In genomic region chr1:215517441-215517891, GRCh38 we compare ENCODE assay signal across 10 cellular contexts. TPM values are rescaled to one million over a fixed set of nuclear protein-coding genes. Genes with fewer than 3 reads are reported as not detected.
A peak's percentile ranks its signal among the peaks of the same experiment; 100 is the strongest.
DNase-seq lines count a peak whose midpoint lies in the region; ATAC-seq, FAIRE-seq and TF ChIP-seq lines count a peak whose summit lies in the region.
"Had no signal": no experiment of that assay in that cellular context is flagged by ENCODE, and none has a peak within 500 bp of the region (broad histone marks: within the 10 kb centered on the region; RNA-seq: fewer than 3 reads in every experiment).

No MANE protein-coding gene starts in this region.

- peak; percentile 86 for FAIRE-seq in HTR-8/SVneo (lab: Jason Lieb, UNC)

- no peak overlapping the region for H2BK5ac ChIP-seq in neuronal stem cell (ENCODE audit: low read length)

- H3K4ac ChIP-seq in neuronal stem cell (ENCODE audit: low read length) = no peak overlapping the region

- H2BK120ac ChIP-seq in neuronal stem cell (ENCODE audit: low read depth, low read length) = no peak overlapping the region

- no peak overlapping the region for H3K23ac ChIP-seq in neuronal stem cell (ENCODE audit: low read depth, low read length, poor library complexity)

- no peaks in the 10 kb centered on the region for H3K27me3 ChIP-seq in kidney epithelial cell (ENCODE audit: control insufficient read depth, insufficient read depth, low read length)
- no peaks in the 10 kb centered on the region for H3K27me3 ChIP-seq in neuronal stem cell (ENCODE audit: control insufficient read depth in 3 of 3, insufficient read depth in 3 of 3, low read depth in 1 of 3, low read length in 3 of 3)
- H3K27me3 ChIP-seq: upper lobe of right lung had no signal

- H3K4me3 ChIP-seq in WI38 (ENCODE audit: low read depth, low read length) (no peak overlapping the region), kidney epithelial cell (ENCODE audit: low read depth, low read length) (no peak overlapping the region), neuronal stem cell (ENCODE audit: low read length in 2 of 2) (no peak overlapping the region)
- H3K4me3 ChIP-seq: SK-N-MC, upper lobe of right lung had no signal

- H2BK15ac ChIP-seq in neuronal stem cell (ENCODE audit: low read length) = no peak overlapping the region

- no peak overlapping the region for H3K27ac ChIP-seq in neuronal stem cell (replicated peaks; ENCODE audit: low read length)
- H3K27ac ChIP-seq: SK-N-MC, upper lobe of right lung had no signal

- no peak overlapping the region for H3K18ac ChIP-seq in neuronal stem cell (ENCODE audit: low read length)

- DNase-seq in COR-L47 (lab: John Stamatoyannopoulos, UW) (peak; percentile 28), HTR-8/SVneo (ENCODE audit: insufficient read length, low spot score) (peak; percentile 25), kidney epithelial cell (ENCODE audit: low read depth) (no peak), neuronal stem cell (ENCODE audit: low spot score) (no peak), DMS153 (lab: John Stamatoyannopoulos, UW) (no peak), NCI-H2227 treated with DMSO at 0.1 percent for 48 hours (lab: John Stamatoyannopoulos, UW) (no peak)
- DNase-seq: upper lobe of right lung had no signal

- no peak overlapping the region for H3K9ac ChIP-seq in neuronal stem cell (ENCODE audit: low read depth, low read length, poor library complexity)

- H3K79me1 ChIP-seq in neuronal stem cell (ENCODE audit: low read depth, low read length) = no peaks in the 10 kb centered on the region

- no peak overlapping the region for H2BK12ac ChIP-seq in neuronal stem cell (ENCODE audit: low read length)

- TF ChIP-seq CTCF in WI38 (IDR thresholded peaks at IDR 0.05; ENCODE audit: low read depth, low read length) (peak; percentile 15; the same call in 1 of the 2 replicates), kidney epithelial cell (IDR thresholded peaks at IDR 0.05; ENCODE audit: insufficient read depth, low read length, poor library complexity, severe bottlenecking) (peak; percentile 8)

- no peak overlapping the region for H3K14ac ChIP-seq in neuronal stem cell (ENCODE audit: low read length)

- H2AFZ ChIP-seq in neuronal stem cell (ENCODE audit: low read length) = no peak overlapping the region

- H2AK5ac ChIP-seq in neuronal stem cell (ENCODE audit: low read depth, low read length) = no peak overlapping the region

- ATAC-seq in HG02981 (IDR thresholded peaks at IDR 0.05; ENCODE audit: unreplicated experiment) = no peak
- ATAC-seq: upper lobe of right lung had no signal

- H4K91ac ChIP-seq in neuronal stem cell (ENCODE audit: low read depth, low read length, poor library complexity) = no peak overlapping the region

- no peaks in the 10 kb centered on the region for H3K4me1 ChIP-seq in neuronal stem cell (ENCODE audit: control insufficient read depth in 2 of 2, insufficient read depth in 1 of 2, low read depth in 1 of 2, low read length in 2 of 2)
- H3K4me1 ChIP-seq: upper lobe of right lung had no signal

- WGBS in neuronal stem cell (ENCODE audit: extremely low coverage in 2 of 2, insufficient read length in 2 of 2, insufficient replicate concordance in 1 of 2), 2 donors = no CpG with 5 or more reads among the region's 4 CpGs

- H3K4me2 ChIP-seq in neuronal stem cell (ENCODE audit: insufficient read depth, low read length, poor library complexity, severe bottlenecking) = no peak overlapping the region

- H4K8ac ChIP-seq in neuronal stem cell (ENCODE audit: low read depth, low read length) = no peak overlapping the region

- H3K9me3 ChIP-seq in neuronal stem cell (replicated peaks in 1 of 2; ENCODE audit: control insufficient read depth in 2 of 2, insufficient read depth in 1 of 2, low read depth in 1 of 2, low read length in 2 of 2) = no peaks in the 10 kb centered on the region
- H3K9me3 ChIP-seq: upper lobe of right lung had no signal

- H3K36me3 ChIP-seq in kidney epithelial cell (ENCODE audit: control insufficient read depth, insufficient read depth, low read length) = no peaks in the 10 kb centered on the region
- H3K36me3 ChIP-seq in neuronal stem cell (replicated peaks in 1 of 2; ENCODE audit: control insufficient read depth in 2 of 2, insufficient read depth in 2 of 2, low read length in 2 of 2) = no peaks in the 10 kb centered on the region
- H3K36me3 ChIP-seq: upper lobe of right lung had no signal

RNA-seq across cellular contexts. Expression of gene KCTD3, which starts 49.6 kb away (rescaled TPM):
- 16.6 and 16.9 TPM in 2 replicates for total RNA-seq in kidney epithelial cell
- polyA plus RNA-seq in neuronal stem cell (2013, experiment 1 of 2) = 29.0 TPM
- 29.6 TPM for polyA plus RNA-seq in neuronal stem cell (2013, experiment 2 of 2)

Comparison
In these comparisons a context has a peak if more than half of its experiments do, and no peak if none do; other contexts are left out.
1. DNase-seq: peak in COR-L47 (single experiment) and HTR-8/SVneo (single experiment); none in kidney epithelial cell (single experiment), neuronal stem cell (single experiment), DMS153 (single experiment) and NCI-H2227 treated with DMSO at 0.1 percent for 48 hours (single experiment).